ENCODE assay signal across 1 cellular context in the genomic region with DNA sequence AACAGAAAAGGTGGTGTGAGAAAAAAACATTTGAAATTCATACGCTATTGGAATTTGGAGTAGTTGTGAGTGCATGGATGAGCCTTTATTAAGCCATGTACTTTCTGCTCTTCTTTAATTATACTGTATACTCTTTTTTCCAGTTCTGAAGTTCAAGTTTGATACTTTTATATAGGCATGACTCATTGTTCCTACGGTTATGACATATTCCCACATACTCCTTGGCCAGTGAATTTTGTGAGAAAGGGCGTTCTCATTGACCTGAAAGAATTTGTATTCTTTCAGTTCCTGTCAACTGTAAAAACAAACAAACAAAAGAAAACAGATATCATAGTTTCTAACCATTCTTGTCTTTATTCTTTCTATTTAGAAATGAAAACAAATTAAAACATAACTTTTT.
TF ChIP-seq lines count a peak whose summit lies in the region.

No MANE protein-coding gene starts in this region.

TF ChIP-seq in GM23338, 12 proteins besides CTCF, POLR2A, EP300 and RAD21 (continued from another document):
- TF ChIP-seq, protein P1, sequence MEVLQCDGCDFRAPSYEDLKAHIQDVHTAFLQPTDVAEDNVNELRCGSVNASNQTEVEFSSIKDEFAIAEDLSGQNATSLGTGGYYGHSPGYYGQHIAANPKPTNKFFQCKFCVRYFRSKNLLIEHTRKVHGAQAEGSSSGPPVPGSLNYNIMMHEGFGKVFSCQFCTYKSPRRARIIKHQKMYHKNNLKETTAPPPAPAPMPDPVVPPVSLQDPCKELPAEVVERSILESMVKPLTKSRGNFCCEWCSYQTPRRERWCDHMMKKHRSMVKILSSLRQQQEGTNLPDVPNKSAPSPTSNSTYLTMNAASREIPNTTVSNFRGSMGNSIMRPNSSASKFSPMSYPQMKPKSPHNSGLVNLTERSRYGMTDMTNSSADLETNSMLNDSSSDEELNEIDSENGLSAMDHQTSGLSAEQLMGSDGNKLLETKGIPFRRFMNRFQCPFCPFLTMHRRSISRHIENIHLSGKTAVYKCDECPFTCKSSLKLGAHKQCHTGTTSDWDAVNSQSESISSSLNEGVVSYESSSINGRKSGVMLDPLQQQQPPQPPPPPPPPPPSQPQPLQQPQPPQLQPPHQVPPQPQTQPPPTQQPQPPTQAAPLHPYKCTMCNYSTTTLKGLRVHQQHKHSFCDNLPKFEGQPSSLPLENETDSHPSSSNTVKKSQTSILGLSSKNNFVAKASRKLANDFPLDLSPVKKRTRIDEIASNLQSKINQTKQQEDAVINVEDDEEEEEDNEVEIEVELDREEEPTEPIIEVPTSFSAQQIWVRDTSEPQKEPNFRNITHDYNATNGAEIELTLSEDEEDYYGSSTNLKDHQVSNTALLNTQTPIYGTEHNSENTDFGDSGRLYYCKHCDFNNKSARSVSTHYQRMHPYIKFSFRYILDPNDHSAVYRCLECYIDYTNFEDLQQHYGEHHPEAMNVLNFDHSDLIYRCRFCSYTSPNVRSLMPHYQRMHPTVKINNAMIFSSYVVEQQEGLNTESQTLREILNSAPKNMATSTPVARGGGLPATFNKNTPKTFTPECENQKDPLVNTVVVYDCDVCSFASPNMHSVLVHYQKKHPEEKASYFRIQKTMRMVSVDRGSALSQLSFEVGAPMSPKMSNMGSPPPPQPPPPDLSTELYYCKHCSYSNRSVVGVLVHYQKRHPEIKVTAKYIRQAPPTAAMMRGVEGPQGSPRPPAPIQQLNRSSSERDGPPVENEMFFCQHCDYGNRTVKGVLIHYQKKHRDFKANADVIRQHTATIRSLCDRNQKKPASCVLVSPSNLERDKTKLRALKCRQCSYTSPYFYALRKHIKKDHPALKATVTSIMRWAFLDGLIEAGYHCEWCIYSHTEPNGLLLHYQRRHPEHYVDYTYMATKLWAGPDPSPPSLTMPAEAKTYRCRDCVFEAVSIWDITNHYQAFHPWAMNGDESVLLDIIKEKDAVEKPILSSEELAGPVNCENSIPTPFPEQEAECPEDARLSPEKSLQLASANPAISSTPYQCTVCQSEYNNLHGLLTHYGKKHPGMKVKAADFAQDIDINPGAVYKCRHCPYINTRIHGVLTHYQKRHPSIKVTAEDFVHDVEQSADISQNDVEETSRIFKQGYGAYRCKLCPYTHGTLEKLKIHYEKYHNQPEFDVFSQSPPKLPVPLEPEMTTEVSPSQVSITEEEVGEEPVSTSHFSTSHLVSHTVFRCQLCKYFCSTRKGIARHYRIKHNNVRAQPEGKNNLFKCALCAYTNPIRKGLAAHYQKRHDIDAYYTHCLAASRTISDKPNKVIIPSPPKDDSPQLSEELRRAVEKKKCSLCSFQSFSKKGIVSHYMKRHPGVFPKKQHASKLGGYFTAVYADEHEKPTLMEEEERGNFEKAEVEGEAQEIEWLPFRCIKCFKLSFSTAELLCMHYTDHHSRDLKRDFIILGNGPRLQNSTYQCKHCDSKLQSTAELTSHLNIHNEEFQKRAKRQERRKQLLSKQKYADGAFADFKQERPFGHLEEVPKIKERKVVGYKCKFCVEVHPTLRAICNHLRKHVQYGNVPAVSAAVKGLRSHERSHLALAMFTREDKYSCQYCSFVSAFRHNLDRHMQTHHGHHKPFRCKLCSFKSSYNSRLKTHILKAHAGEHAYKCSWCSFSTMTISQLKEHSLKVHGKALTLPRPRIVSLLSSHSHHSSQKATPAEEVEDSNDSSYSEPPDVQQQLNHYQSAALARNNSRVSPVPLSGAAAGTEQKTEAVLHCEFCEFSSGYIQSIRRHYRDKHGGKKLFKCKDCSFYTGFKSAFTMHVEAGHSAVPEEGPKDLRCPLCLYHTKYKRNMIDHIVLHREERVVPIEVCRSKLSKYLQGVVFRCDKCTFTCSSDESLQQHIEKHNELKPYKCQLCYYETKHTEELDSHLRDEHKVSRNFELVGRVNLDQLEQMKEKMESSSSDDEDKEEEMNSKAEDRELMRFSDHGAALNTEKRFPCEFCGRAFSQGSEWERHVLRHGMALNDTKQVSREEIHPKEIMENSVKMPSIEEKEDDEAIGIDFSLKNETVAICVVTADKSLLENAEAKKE (CRISPR knock-in tag; IDR thresholded peaks at IDR 0.05): no peak
- TF ChIP-seq POLR2AphosphoS5 (IDR thresholded peaks at IDR 0.05; ENCODE audit: low read depth): no peak
- no peak for TF ChIP-seq EZH2phosphoT487 (IDR thresholded peaks at IDR 0.05; ENCODE audit: unreplicated experiment)
- TF ChIP-seq ZNF331 (CRISPR knock-in tag; IDR thresholded peaks at IDR 0.05; ENCODE audit: low read depth): no peak
